ENCODE assay signal across 21 cellular contexts in the genomic region with DNA sequence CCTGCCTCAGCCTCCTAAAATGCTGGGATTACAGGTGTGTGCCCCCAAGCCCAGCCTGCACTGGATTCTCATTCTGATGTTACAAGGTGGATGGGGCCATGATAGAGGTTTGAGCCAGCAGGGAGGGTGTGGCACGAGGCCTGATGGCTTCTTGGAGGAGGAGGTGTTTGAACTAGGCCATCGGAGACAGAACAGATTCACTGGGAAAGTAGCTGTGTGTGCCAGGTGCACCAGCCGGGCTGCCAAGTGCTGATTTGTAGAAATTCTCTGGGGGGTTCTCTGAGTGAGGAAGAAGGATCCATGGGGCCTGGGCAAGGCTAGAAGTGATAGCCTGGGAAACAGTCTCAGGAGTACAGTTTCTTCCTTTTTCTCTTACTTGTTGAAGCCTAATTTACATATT. TPM values are rescaled to one million over a fixed set of nuclear protein-coding genes. Genes with fewer than 3 reads are reported as not detected.
DNase-seq lines count a peak whose midpoint lies in the region; ATAC-seq and TF ChIP-seq lines count a peak whose summit lies in the region.
"Had no signal": no experiment of that assay in that cellular context is flagged by ENCODE, and none has a peak within 500 bp of the region (broad histone marks: within the 10 kb centered on the region; RNA-seq: fewer than 3 reads in every experiment).

No MANE protein-coding gene starts in this region.

- peaks cover 36% of the 10 kb centered on the region for H3K4me1 Mint-ChIP-seq in activated CD4-positive, alpha-beta T cell treated with anti-CD3 and anti-CD28 coated beads, Interleukin-2, amount 10 ng/mL, durations not matched to agents 24 days and 14 days
- peaks cover 16% of the 10 kb centered on the region for H3K4me1 Mint-ChIP-seq in type B pancreatic cell (ENCODE audit: unreplicated experiment)

- H3K27me3 ChIP-seq in lower lobe of right lung (ENCODE audit: low read depth): no peaks in the 10 kb centered on the region
- no peaks in the 10 kb centered on the region for H3K27me3 ChIP-seq in brain microvascular endothelial cell (replicated peaks)
- H3K27me3 ChIP-seq: foreskin keratinocyte had no signal

- no peaks in the 10 kb centered on the region for H3K9me3 ChIP-seq in lower lobe of right lung
- H3K9me3 ChIP-seq: psoas muscle, spleen had no signal

- H3K27ac ChIP-seq in RWPE1 (peak overlapping the region; percentile 99), lower lobe of right lung (peak overlapping the region; percentile 46), brain microvascular endothelial cell (no peak overlapping the region)
- H3K27ac ChIP-seq: foreskin keratinocyte, KMS-11, psoas muscle, SK-N-MC had no signal

- in situ Hi-C loops in brain microvascular endothelial cell (cut with HindIII; ENCODE audit: low pct_ligation_motif_present, low sequenced_read_pairs): no loop called here

- POLR2A ChIA-PET in RWPE1 (lab: Yijun Ruan, JAX; ENCODE audit: low non-redundant PET): no interaction called here

- H3K36me3 Mint-ChIP-seq in activated CD4-positive, alpha-beta T cell treated with anti-CD3 and anti-CD28 coated beads, Interleukin-2, amount 10 ng/mL, durations not matched to agents 24 days and 14 days (ENCODE audit: low read depth): no peaks in the 10 kb centered on the region
- H3K36me3 Mint-ChIP-seq in type B pancreatic cell: peaks cover 2% of the 10 kb centered on the region
- H3K36me3 Mint-ChIP-seq: CD8-positive, alpha-beta memory T cell; memory B cell had no signal

- no peak for TF ChIP-seq CTCF in RWPE1 (conservative IDR thresholded peaks at IDR 0.05; ENCODE audit: low read depth)
- no peak for TF ChIP-seq CTCF in lower lobe of right lung (IDR thresholded peaks at IDR 0.05)
- TF ChIP-seq CTCF in type B pancreatic cell (conservative IDR thresholded peaks at IDR 0.05): no peak
- TF ChIP-seq CTCF in brain microvascular endothelial cell (IDR thresholded peaks at IDR 0.05; ENCODE audit: low read depth, low read length, missing control alignments): no peak

- intact Hi-C loops in activated CD4-positive, alpha-beta T cell treated with anti-CD3 and anti-CD28 coated beads, Interleukin-2, amount 10 ng/mL, durations not matched to agents 24 days and 14 days (cut with micrococcal nuclease): no loop called here
- intact Hi-C loops in lower lobe of right lung (cut with DNase I): no loop called here

- no peak overlapping the region for H3K27ac Mint-ChIP-seq in activated CD4-positive, alpha-beta T cell treated with anti-CD3 and anti-CD28 coated beads, Interleukin-2, amount 10 ng/mL, durations not matched to agents 24 days and 14 days
- peak overlapping the region; percentile 52 for H3K27ac Mint-ChIP-seq in type B pancreatic cell
- H3K27ac Mint-ChIP-seq: activated CD4-positive, alpha-beta T cell treated with anti-CD3 and anti-CD28 coated beads for 36 hours; H9; memory B cell had no signal

- DNase-seq in activated CD4-positive, alpha-beta T cell treated with anti-CD3 and anti-CD28 coated beads, Interleukin-2, amount 10 ng/mL, durations not matched to agents 24 days and 14 days: no peak
- DNase-seq in activated CD4-positive, alpha-beta T cell treated with anti-CD3 and anti-CD28 coated beads for 1 hour: no peak
- no peak for DNase-seq in RWPE1 (ENCODE audit: low spot score)
- no peak for DNase-seq in lower lobe of right lung
- DNase-seq in type B pancreatic cell (ENCODE audit: extremely low spot score, unreplicated experiment): no peak
- no peak for DNase-seq in CD1c-positive myeloid dendritic cell (ENCODE audit: extremely low spot score)
- no peak for DNase-seq in brain microvascular endothelial cell
- DNase-seq: activated CD4-positive, alpha-beta T cell treated with anti-CD3 and anti-CD28 coated beads for 36 hours; activated naive CD4-positive, alpha-beta T cell treated with Interleukin-2 at 50 U/mL for 16 hours; CD8-positive, alpha-beta memory T cell; foreskin keratinocyte; H9; NCI-H2107; NCI-H748 treated with DMSO at 0.1 percent for 48 hours; psoas muscle; spleen; stimulated activated CD8-positive, alpha-beta memory T cell treated with anti-CD3 and anti-CD28 coated beads, Interleukin-4, amount 100 ng/mL, for 48 hours had no signal

- no peaks in the 10 kb centered on the region for H3K36me3 ChIP-seq in lower lobe of right lung
- H3K36me3 ChIP-seq in brain microvascular endothelial cell (replicated peaks): no peaks in the 10 kb centered on the region
- H3K36me3 ChIP-seq: spleen had no signal

- no peak for ATAC-seq in lower lobe of right lung
- no peak for ATAC-seq in HG03469 (IDR thresholded peaks at IDR 0.05; ENCODE audit: unreplicated experiment)
- ATAC-seq: activated CD4-positive, alpha-beta T cell treated with anti-CD3 and anti-CD28 coated beads for 36 hours; foreskin keratinocyte; psoas muscle had no signal

- H3K9me3 Mint-ChIP-seq in activated CD4-positive, alpha-beta T cell treated with anti-CD3 and anti-CD28 coated beads, Interleukin-2, amount 10 ng/mL, durations not matched to agents 24 days and 14 days: no peaks in the 10 kb centered on the region
- no peaks in the 10 kb centered on the region for H3K9me3 Mint-ChIP-seq in type B pancreatic cell
- H3K9me3 Mint-ChIP-seq: CD8-positive, alpha-beta memory T cell; H9; memory B cell had no signal

- peak overlapping the region; percentile 28 for H3K4me3 Mint-ChIP-seq in activated CD4-positive, alpha-beta T cell treated with anti-CD3 and anti-CD28 coated beads, Interleukin-2, amount 10 ng/mL, durations not matched to agents 24 days and 14 days
- H3K4me3 Mint-ChIP-seq in type B pancreatic cell: peak overlapping the region; percentile 57
- H3K4me3 Mint-ChIP-seq: activated CD4-positive, alpha-beta T cell treated with anti-CD3 and anti-CD28 coated beads for 36 hours; H9; memory B cell had no signal

- H3K4me3 ChIP-seq in lower lobe of right lung (no peak overlapping the region), brain microvascular endothelial cell (ENCODE audit: low read depth, low read length) (no peak overlapping the region)
- H3K4me3 ChIP-seq: psoas muscle, SK-N-MC, spleen had no signal

- CTCF ChIA-PET in RWPE1 (lab: Yijun Ruan, JAX): interaction anchor here (0.7 to 1.6 kb wide), 4 partner anchors 9 to 129 kb away, joined by 3 to 7 read pairs (median 3); no protein-coding TSS in a partner anchor

- H3K27me3 Mint-ChIP-seq in activated CD4-positive, alpha-beta T cell treated with anti-CD3 and anti-CD28 coated beads, Interleukin-2, amount 10 ng/mL, durations not matched to agents 24 days and 14 days: no peaks in the 10 kb centered on the region
- no peaks in the 10 kb centered on the region for H3K27me3 Mint-ChIP-seq in type B pancreatic cell

- peaks cover 57% of the 10 kb centered on the region for H3K4me1 ChIP-seq in lower lobe of right lung

RNA-seq across cellular contexts. Expression of gene STXBP1, which starts 31.2 kb away (rescaled TPM):
- 26.5 and 31.1 TPM in 2 replicates for total RNA-seq in activated CD4-positive, alpha-beta T cell treated with anti-CD3 and anti-CD28 coated beads, Interleukin-2, amount 10 ng/mL, durations not matched to agents 24 days and 14 days
- total RNA-seq in lower lobe of right lung (88.6 TPM), type B pancreatic cell (ENCODE audit: low replicate concordance) (43.1 and 48.8 TPM in 2 replicates)
